ENCODE assay signal across 8 cellular contexts in the genomic region with DNA sequence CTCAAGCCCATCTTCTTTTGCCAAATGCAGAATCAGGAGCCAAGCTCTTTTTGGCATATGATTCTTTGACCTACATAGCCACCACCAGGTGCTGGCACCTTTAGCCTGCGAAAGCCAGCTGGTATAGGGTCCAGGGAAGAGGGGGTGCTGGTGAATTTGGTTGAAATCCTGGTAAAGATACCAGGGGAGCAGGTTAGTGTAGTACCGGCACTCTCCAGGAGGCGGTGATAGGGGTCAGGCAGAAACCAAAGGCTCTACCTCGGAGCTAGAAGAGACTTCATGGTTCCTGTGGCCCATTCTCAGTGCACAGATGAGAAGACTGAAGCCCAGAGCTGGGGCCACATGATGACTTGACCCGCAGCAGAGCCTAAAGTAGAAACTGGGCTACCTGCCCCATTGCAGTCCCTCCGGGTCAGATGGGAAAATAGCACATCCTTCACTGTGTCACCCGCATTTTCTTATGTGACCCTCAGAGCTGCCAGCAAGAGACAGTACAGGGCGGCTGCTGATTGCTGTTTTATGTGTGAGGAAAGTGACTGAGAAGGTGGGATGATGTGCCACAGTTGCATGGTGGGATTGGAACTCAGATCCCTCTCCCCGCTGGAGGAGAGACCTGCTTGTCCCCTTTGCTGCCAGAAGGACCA. TPM values are rescaled to one million over a fixed set of nuclear protein-coding genes. Genes with fewer than 3 reads are reported as not detected.
A peak's percentile ranks its signal among the peaks of the same experiment; 100 is the strongest.
DNase-seq lines count a peak whose midpoint lies in the region; ATAC-seq and TF ChIP-seq lines count a peak whose summit lies in the region.

No MANE protein-coding gene starts in this region.

- ATAC-seq in activated CD4-positive, CD25-positive, alpha-beta regulatory T cell treated with anti-CD3 and anti-CD28 coated beads, Interleukin-2, amount 50 U/mL, for 24 hours, result peak; percentile 63 to 66
- no peak for ATAC-seq in GM21528 (IDR thresholded peaks at IDR 0.05; ENCODE audit: low FRiP score, unreplicated experiment)
- ATAC-seq in GM19023 (IDR thresholded peaks at IDR 0.05; ENCODE audit: unreplicated experiment), result no peak

- TF ChIP-seq CTCF in GM10266 (IDR thresholded peaks at IDR 0.05; ENCODE audit: control insufficient read depth, insufficient read depth, low read depth, missing control alignments) (peak; percentile 82), LNCAP (IDR thresholded peaks at IDR 0.05) (peak; percentile 85)

- peak; percentile 67 for DNase-seq in GM10266 (ENCODE audit: extremely low spot score)
- DNase-seq in central memory CD4-positive, alpha-beta T cell, result peak; percentile 69
- DNase-seq in lung microvascular endothelial cell (ENCODE audit: low read depth in 2 of 2), result peak; percentile 41 to 47
- DNase-seq in stimulated activated CD8-positive, alpha-beta memory T cell treated with anti-CD3 and anti-CD28 coated beads, Interleukin-7, amount 100 ng/mL, for 4 hours (ENCODE audit: low read depth in 2 of 2), result peak; percentile 49 to 64

RNA-seq across cellular contexts. Expression of a gene that starts 36.0 kb away (rescaled TPM):
- not detected in 2 replicates for total RNA-seq in lung microvascular endothelial cell

RNA-seq across cellular contexts. Expression of a gene that starts 37.7 kb away (rescaled TPM):
- total RNA-seq in lung microvascular endothelial cell, result not detected in 2 replicates

RNA-seq across cellular contexts. Expression of a gene that starts 49.9 kb away (rescaled TPM):
- 24.6 and 30.2 TPM in 2 replicates for total RNA-seq in lung microvascular endothelial cell

Comparison
In these comparisons a context has a peak if more than half of its experiments do, and no peak if none do; other contexts are left out.
1. ATAC-seq: peak in activated CD4-positive, CD25-positive, alpha-beta regulatory T cell treated with anti-CD3 and anti-CD28 coated beads, Interleukin-2, amount 50 U/mL, for 24 hours (2 of 2); none in GM21528 (single experiment) and GM19023 (single experiment).
2. Peak in every context shown above with its lines, with median percentiles within 50 percentile points of each other: DNase-seq.